1 cellular context compared by ENCODE assay signal in genomic region chr15:92881838-92882696, GRCh38.
TF ChIP-seq lines count a peak whose summit lies in the region.

No MANE protein-coding gene starts in this region.

TF ChIP-seq in HepG2, 621 proteins besides CTCF, POLR2A, EP300 and RAD21 (continued from another document and continues in another):
- TF ChIP-seq PBX2 (CRISPR knock-in tag; IDR thresholded peaks at IDR 0.05) (peak; percentile 97), PPARG (CRISPR knock-in tag; conservative IDR thresholded peaks at IDR 0.05) (peak; percentile 6; the same call in 1 of the 2 replicates), TIGD3 (CRISPR knock-in tag; IDR thresholded peaks at IDR 0.05; ENCODE audit: borderline replicate concordance) (no peak), ELF1 (CRISPR knock-in tag; IDR thresholded peaks at IDR 0.05) (peak; percentile 77), MIXL1 (CRISPR knock-in tag; IDR thresholded peaks at IDR 0.05) (no peak), ZSCAN29 (CRISPR knock-in tag; conservative IDR thresholded peaks at IDR 0.05) (peak; percentile 99), ZNF605 (CRISPR knock-in tag; IDR thresholded peaks at IDR 0.05) (peak; percentile 79), ZNF547 (CRISPR knock-in tag; IDR thresholded peaks at IDR 0.05) (0 out of 2 replicates have a peak, but pooled peaks have one; percentile 68), TFAP4 (IDR thresholded peaks at IDR 0.05; ENCODE audit: borderline replicate concordance, low read depth) (no peak), ATF6 (CRISPR knock-in tag; conservative IDR thresholded peaks at IDR 0.05) (no peak), ZXDC (CRISPR knock-in tag; IDR thresholded peaks at IDR 0.05) (no peak), ZNF777 (CRISPR knock-in tag; IDR thresholded peaks at IDR 0.05) (peak; percentile 9; the same call in 1 of the 2 replicates), ZNF7 (CRISPR knock-in tag; IDR thresholded peaks at IDR 0.05) (no peak), BRF2 (CRISPR knock-in tag; IDR thresholded peaks at IDR 0.05) (no peak), DMAP1 (CRISPR knock-in tag; IDR thresholded peaks at IDR 0.05) (peak; percentile 56; the same call in 1 of the 2 replicates), GFI1 (CRISPR knock-in tag; IDR thresholded peaks at IDR 0.05; ENCODE audit: borderline replicate concordance) (0 out of 2 replicates have a peak, but pooled peaks have one; percentile 33), PLRG1 (conservative IDR thresholded peaks at IDR 0.05) (no peak), JDP2 (CRISPR knock-in tag; IDR thresholded peaks at IDR 0.05; ENCODE audit: borderline replicate concordance) (no peak), ZNF589 (CRISPR knock-in tag; conservative IDR thresholded peaks at IDR 0.05) (no peak), ZIK1 (CRISPR knock-in tag; IDR thresholded peaks at IDR 0.05; ENCODE audit: borderline replicate concordance, low read depth) (0 out of 2 replicates have a peak, but pooled peaks have one; percentile 65), KMT2B (CRISPR knock-in tag; IDR thresholded peaks at IDR 0.05) (peak; percentile 46; the same call in 1 of the 2 replicates)
- TF ChIP-seq, protein P1, sequence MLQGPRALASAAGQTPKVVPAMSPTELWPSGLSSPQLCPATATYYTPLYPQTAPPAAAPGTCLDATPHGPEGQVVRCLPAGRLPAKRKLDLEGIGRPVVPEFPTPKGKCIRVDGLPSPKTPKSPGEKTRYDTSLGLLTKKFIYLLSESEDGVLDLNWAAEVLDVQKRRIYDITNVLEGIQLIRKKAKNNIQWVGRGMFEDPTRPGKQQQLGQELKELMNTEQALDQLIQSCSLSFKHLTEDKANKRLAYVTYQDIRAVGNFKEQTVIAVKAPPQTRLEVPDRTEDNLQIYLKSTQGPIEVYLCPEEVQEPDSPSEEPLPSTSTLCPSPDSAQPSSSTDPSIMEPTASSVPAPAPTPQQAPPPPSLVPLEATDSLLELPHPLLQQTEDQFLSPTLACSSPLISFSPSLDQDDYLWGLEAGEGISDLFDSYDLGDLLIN (CRISPR knock-in tag; IDR thresholded peaks at IDR 0.05; ENCODE audit: borderline replicate concordance) = no peak
- TF ChIP-seq, protein P2, sequence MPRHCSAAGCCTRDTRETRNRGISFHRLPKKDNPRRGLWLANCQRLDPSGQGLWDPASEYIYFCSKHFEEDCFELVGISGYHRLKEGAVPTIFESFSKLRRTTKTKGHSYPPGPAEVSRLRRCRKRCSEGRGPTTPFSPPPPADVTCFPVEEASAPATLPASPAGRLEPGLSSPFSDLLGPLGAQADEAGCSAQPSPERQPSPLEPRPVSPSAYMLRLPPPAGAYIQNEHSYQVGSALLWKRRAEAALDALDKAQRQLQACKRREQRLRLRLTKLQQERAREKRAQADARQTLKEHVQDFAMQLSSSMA (CRISPR knock-in tag; IDR thresholded peaks at IDR 0.05) = 0 out of 2 replicates have a peak, but pooled peaks have one; percentile 36
- TF ChIP-seq, protein P3, sequence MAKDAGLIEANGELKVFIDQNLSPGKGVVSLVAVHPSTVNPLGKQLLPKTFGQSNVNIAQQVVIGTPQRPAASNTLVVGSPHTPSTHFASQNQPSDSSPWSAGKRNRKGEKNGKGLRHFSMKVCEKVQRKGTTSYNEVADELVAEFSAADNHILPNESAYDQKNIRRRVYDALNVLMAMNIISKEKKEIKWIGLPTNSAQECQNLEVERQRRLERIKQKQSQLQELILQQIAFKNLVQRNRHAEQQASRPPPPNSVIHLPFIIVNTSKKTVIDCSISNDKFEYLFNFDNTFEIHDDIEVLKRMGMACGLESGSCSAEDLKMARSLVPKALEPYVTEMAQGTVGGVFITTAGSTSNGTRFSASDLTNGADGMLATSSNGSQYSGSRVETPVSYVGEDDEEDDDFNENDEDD (CRISPR knock-in tag; IDR thresholded peaks at IDR 0.05; ENCODE audit: borderline replicate concordance) = peak; percentile 75; the same call in 1 of the 2 replicates
- TF ChIP-seq, protein P4, sequence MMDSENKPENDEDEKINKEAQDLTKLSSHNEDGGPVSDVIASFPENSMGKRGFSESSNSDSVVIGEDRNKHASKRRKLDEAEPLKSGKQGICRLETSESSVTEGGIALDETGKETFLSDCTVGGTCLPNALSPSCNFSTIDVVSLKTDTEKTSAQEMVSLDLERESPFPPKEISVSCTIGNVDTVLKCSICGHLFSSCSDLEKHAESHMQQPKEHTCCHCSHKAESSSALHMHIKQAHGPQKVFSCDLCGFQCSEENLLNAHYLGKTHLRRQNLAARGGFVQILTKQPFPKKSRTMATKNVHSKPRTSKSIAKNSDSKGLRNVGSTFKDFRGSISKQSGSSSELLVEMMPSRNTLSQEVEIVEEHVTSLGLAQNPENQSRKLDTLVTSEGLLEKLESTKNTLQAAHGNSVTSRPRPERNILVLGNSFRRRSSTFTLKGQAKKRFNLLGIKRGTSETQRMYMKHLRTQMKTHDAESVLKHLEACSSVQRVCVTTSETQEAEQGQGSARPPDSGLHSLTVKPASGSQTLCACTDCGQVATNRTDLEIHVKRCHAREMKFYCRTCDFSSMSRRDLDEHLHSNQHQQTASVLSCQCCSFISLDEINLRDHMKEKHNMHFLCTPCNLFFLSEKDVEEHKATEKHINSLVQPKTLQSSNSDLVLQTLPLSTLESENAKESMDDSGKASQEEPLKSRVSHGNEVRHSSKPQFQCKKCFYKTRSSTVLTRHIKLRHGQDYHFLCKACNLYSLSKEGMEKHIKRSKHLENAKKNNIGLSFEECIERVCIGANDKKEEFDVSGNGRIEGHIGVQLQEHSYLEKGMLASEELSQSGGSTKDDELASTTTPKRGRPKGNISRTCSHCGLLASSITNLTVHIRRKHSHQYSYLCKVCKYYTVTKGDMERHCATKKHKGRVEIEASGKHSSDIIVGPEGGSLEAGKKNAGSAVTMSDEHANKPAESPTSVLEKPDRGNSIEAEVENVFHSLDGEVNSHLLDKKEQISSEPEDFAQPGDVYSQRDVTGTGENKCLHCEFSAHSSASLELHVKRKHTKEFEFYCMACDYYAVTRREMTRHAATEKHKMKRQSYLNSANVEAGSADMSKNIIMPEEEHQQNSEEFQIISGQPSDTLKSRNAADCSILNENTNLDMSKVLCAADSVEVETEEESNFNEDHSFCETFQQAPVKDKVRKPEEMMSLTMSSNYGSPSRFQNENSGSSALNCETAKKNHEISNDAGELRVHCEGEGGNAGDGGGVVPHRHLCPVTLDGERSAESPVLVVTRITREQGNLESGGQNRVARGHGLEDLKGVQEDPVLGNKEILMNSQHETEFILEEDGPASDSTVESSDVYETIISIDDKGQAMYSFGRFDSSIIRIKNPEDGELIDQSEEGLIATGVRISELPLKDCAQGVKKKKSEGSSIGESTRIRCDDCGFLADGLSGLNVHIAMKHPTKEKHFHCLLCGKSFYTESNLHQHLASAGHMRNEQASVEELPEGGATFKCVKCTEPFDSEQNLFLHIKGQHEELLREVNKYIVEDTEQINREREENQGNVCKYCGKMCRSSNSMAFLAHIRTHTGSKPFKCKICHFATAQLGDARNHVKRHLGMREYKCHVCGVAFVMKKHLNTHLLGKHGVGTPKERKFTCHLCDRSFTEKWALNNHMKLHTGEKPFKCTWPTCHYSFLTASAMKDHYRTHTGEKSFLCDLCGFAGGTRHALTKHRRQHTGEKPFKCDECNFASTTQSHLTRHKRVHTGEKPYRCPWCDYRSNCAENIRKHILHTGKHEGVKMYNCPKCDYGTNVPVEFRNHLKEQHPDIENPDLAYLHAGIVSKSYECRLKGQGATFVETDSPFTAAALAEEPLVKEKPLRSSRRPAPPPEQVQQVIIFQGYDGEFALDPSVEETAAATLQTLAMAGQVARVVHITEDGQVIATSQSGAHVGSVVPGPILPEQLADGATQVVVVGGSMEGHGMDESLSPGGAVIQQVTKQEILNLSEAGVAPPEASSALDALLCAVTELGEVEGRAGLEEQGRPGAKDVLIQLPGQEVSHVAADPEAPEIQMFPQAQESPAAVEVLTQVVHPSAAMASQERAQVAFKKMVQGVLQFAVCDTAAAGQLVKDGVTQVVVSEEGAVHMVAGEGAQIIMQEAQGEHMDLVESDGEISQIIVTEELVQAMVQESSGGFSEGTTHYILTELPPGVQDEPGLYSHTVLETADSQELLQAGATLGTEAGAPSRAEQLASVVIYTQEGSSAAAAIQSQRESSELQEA (CRISPR knock-in tag; IDR thresholded peaks at IDR 0.05; ENCODE audit: not compliant biosample characterization) = peak; percentile 37
- TF ChIP-seq, protein P5, sequence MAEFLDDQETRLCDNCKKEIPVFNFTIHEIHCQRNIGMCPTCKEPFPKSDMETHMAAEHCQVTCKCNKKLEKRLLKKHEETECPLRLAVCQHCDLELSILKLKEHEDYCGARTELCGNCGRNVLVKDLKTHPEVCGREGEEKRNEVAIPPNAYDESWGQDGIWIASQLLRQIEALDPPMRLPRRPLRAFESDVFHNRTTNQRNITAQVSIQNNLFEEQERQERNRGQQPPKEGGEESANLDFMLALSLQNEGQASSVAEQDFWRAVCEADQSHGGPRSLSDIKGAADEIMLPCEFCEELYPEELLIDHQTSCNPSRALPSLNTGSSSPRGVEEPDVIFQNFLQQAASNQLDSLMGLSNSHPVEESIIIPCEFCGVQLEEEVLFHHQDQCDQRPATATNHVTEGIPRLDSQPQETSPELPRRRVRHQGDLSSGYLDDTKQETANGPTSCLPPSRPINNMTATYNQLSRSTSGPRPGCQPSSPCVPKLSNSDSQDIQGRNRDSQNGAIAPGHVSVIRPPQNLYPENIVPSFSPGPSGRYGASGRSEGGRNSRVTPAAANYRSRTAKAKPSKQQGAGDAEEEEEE (CRISPR knock-in tag; IDR thresholded peaks at IDR 0.05; ENCODE audit: borderline replicate concordance) = no peak
- TF ChIP-seq, protein P6, sequence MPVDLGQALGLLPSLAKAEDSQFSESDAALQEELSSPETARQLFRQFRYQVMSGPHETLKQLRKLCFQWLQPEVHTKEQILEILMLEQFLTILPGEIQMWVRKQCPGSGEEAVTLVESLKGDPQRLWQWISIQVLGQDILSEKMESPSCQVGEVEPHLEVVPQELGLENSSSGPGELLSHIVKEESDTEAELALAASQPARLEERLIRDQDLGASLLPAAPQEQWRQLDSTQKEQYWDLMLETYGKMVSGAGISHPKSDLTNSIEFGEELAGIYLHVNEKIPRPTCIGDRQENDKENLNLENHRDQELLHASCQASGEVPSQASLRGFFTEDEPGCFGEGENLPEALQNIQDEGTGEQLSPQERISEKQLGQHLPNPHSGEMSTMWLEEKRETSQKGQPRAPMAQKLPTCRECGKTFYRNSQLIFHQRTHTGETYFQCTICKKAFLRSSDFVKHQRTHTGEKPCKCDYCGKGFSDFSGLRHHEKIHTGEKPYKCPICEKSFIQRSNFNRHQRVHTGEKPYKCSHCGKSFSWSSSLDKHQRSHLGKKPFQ (CRISPR knock-in tag; IDR thresholded peaks at IDR 0.05; ENCODE audit: insufficient replicate concordance) = peak; percentile 43
